Comparison of ENCODE assay signal across 29 cellular contexts in genomic region chr1:45923343-45923742, GRCh38.
"Had no signal": no experiment of that assay in that cellular context is flagged by ENCODE, and none has a peak within 500 bp of the region (broad histone marks: within the 10 kb centered on the region; RNA-seq: fewer than 3 reads in every experiment).

No MANE protein-coding gene starts in this region.

- H3K9me3 ChIP-seq: adrenal gland, breast epithelium, Peyer's patch had no signal

- DNase-seq: activated CD4-positive, alpha-beta memory T cell treated with anti-CD3 and anti-CD28 coated beads, Interleukin-2, amount 10 ng/mL, durations not matched to agents 7 days and 5 days; activated CD4-positive, alpha-beta T cell treated with anti-CD3 and anti-CD28 coated beads for 36 hours; activated CD4-positive, alpha-beta T cell treated with anti-CD3 and anti-CD28 coated beads, Interleukin-2, amount 50 U/mL, for 1 hour; activated gamma-delta T cell treated with Interleukin-2 at 50 U/mL for 16 hours; activated naive CD4-positive, alpha-beta T cell treated with anti-CD3 and anti-CD28 coated beads, Interleukin-2, amount 50 U/mL, for 16 hours; activated naive CD8-positive, alpha-beta T cell treated with anti-CD3 and anti-CD28 coated beads, Interleukin-2, amount 10 ng/mL, durations not matched to agents 7 days and 5 days; activated T-cell treated with anti-CD3 and anti-CD28 coated beads for 4 hours; activated T-cell treated with anti-CD3 and anti-CD28 coated beads, Interleukin-2, amount 50 U/mL, for 72 hours; adrenal gland; aorta; KG1; NCI-H1092; NCI-H1417; NCI-H1930; NCI-H2171; NCI-H226; NCI-H526; NCI-H774; NK-92 treated with Interleukin-12 subunit alpha and Interleukin-12 subunit beta, amount 100 ng/mL, for 24 hours; Peyer's patch; SHP77 treated with DMSO at 0.1 percent for 48 hours; T-cell; T-helper 2 cell; T1000; WERI-Rb-1 had no signal

- H3K4me1 ChIP-seq: adrenal gland, breast epithelium had no signal

- H3K36me3 Mint-ChIP-seq: activated naive CD8-positive, alpha-beta T cell treated with anti-CD3 and anti-CD28 coated beads, Interleukin-2, amount 10 ng/mL, durations not matched to agents 7 days and 5 days had no signal

- H3K27ac ChIP-seq: adrenal gland, breast epithelium, Peyer's patch, RWPE1, WERI-Rb-1 had no signal

- H3K9me3 Mint-ChIP-seq: activated CD4-positive, alpha-beta memory T cell treated with anti-CD3 and anti-CD28 coated beads, Interleukin-2, amount 10 ng/mL, durations not matched to agents 7 days and 5 days; activated naive CD8-positive, alpha-beta T cell treated with anti-CD3 and anti-CD28 coated beads, Interleukin-2, amount 10 ng/mL, durations not matched to agents 7 days and 5 days; activated T-cell treated with anti-CD3 and anti-CD28 coated beads, Interleukin-2, amount 50 U/mL, for 72 hours; activated T-helper 2 cell treated with anti-CD3 and anti-CD28 coated beads, Interferon-gamma antibody, Interleukin-2, Interleukin-4, amounts not matched to agents 10 μg/mL and 5 μg/mL and 100 μg/mL, durations not matched to agents 14 hours and 24 hours and 36 hours; IgD-negative memory B cell; T-cell had no signal

- H3K4me1 Mint-ChIP-seq: activated CD4-positive, alpha-beta memory T cell treated with anti-CD3 and anti-CD28 coated beads, Interleukin-2, amount 10 ng/mL, durations not matched to agents 7 days and 5 days; activated CD4-positive, alpha-beta T cell treated with anti-CD3 and anti-CD28 coated beads for 36 hours had no signal

- ATAC-seq: activated CD4-positive, alpha-beta T cell treated with anti-CD3 and anti-CD28 coated beads for 36 hours; activated T-cell treated with anti-CD3 and anti-CD28 coated beads, Interleukin-2, amount 50 U/mL, for 72 hours; T-cell had no signal

- H3K27me3 ChIP-seq: adrenal gland, breast epithelium, Peyer's patch had no signal

- H3K4me3 Mint-ChIP-seq: activated CD4-positive, alpha-beta memory T cell treated with anti-CD3 and anti-CD28 coated beads, Interleukin-2, amount 10 ng/mL, durations not matched to agents 7 days and 5 days; activated CD4-positive, alpha-beta T cell treated with anti-CD3 and anti-CD28 coated beads for 36 hours; activated naive CD8-positive, alpha-beta T cell treated with anti-CD3 and anti-CD28 coated beads, Interleukin-2, amount 10 ng/mL, durations not matched to agents 7 days and 5 days; activated T-cell treated with anti-CD3 and anti-CD28 coated beads, Interleukin-2, amount 50 U/mL, for 72 hours; IgD-negative memory B cell; T-cell had no signal

- H3K36me3 ChIP-seq: adrenal gland, breast epithelium, WERI-Rb-1 had no signal

- H3K27ac Mint-ChIP-seq: activated CD4-positive, alpha-beta memory T cell treated with anti-CD3 and anti-CD28 coated beads, Interleukin-2, amount 10 ng/mL, durations not matched to agents 7 days and 5 days; activated CD4-positive, alpha-beta T cell treated with anti-CD3 and anti-CD28 coated beads for 36 hours; activated naive CD8-positive, alpha-beta T cell treated with anti-CD3 and anti-CD28 coated beads, Interleukin-2, amount 10 ng/mL, durations not matched to agents 7 days and 5 days; activated T-cell treated with anti-CD3 and anti-CD28 coated beads, Interleukin-2, amount 50 U/mL, for 72 hours; activated T-helper 2 cell treated with anti-CD3 and anti-CD28 coated beads, Interferon-gamma antibody, Interleukin-2, Interleukin-4, amounts not matched to agents 10 μg/mL and 5 μg/mL and 100 μg/mL, durations not matched to agents 14 hours and 24 hours and 36 hours; IgD-negative memory B cell; T-cell had no signal

- H3K4me3 ChIP-seq: adrenal gland, breast epithelium, Peyer's patch had no signal

- H3K27me3 Mint-ChIP-seq: activated CD4-positive, alpha-beta memory T cell treated with anti-CD3 and anti-CD28 coated beads, Interleukin-2, amount 10 ng/mL, durations not matched to agents 7 days and 5 days; activated CD4-positive, alpha-beta T cell treated with anti-CD3 and anti-CD28 coated beads for 36 hours; activated naive CD8-positive, alpha-beta T cell treated with anti-CD3 and anti-CD28 coated beads, Interleukin-2, amount 10 ng/mL, durations not matched to agents 7 days and 5 days; IgD-negative memory B cell; T-cell had no signal
